In the genomic region with DNA sequence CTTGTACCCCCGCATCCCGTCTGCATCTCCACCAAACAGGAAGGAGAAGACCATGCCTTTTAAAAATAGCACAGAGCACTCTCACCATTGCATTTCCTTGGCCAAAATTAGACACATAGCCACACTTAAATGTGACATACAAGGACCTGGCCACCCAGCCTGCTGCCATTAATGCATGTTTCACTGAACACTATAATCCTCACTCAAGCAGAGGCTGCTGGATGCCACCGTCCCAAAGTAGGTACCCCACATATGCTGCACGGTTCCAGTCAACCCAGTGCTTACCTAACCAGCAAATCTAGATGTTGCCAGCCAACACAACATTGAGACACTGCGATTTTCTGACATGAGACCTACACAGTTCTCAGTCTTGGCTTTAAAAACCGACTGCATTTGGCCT, we compare ENCODE assay signal across 22 cellular contexts.
"Had no signal": no experiment of that assay in that cellular context is flagged by ENCODE, and none has a peak within 500 bp of the region (broad histone marks: within the 10 kb centered on the region; RNA-seq: fewer than 3 reads in every experiment).

No MANE protein-coding gene starts in this region.

- H3K9me3 ChIP-seq: body of pancreas had no signal

- ATAC-seq: activated CD4-positive, CD25-positive, alpha-beta regulatory T cell treated with anti-CD3 and anti-CD28 coated beads, Interleukin-2, amount 50 U/mL, for 24 hours; activated CD8-positive, alpha-beta T cell treated with anti-CD3 and anti-CD28 coated beads for 36 hours; body of pancreas; PC-3 had no signal

- H3K27ac Mint-ChIP-seq: activated CD8-positive, alpha-beta T cell treated with anti-CD3 and anti-CD28 coated beads for 36 hours; activated naive CD4-positive, alpha-beta T cell treated with anti-CD3 and anti-CD28 coated beads, Interleukin-2, amount 50 U/mL, for 24 hours; activated T-cell treated with anti-CD3 and anti-CD28 coated beads, Interleukin-2, amount 50 U/mL, for 24 hours; activated T-helper 1 cell treated with anti-CD3 and anti-CD28 coated beads, Interleukin-12 subunit alpha, Interleukin-12 subunit beta, Interleukin-2, Interleukin-4 antibody, amounts not matched to agents 30 ng/mL and 10 ng/mL and 1 ng/mL, durations not matched to agents 14 hours and 24 hours and 36 hours; T-helper 1 cell treated with Interleukin-12 subunit alpha and Interleukin-12 subunit beta and Interleukin-4 antibody, amounts not matched to agents 30 μg/mL and 1 μg/mL, for 36 hours had no signal

- H3K9me3 Mint-ChIP-seq: activated CD8-positive, alpha-beta T cell treated with anti-CD3 and anti-CD28 coated beads for 36 hours; activated naive CD4-positive, alpha-beta T cell treated with anti-CD3 and anti-CD28 coated beads, Interleukin-2, amount 50 U/mL, for 24 hours; activated T-cell treated with anti-CD3 and anti-CD28 coated beads, Interleukin-2, amount 50 U/mL, for 24 hours; central memory CD8-positive, alpha-beta T cell had no signal

- H3K27me3 ChIP-seq: body of pancreas had no signal

- H3K4me3 ChIP-seq: body of pancreas had no signal

- H3K27ac ChIP-seq: body of pancreas had no signal

- H3K27me3 Mint-ChIP-seq: activated naive CD4-positive, alpha-beta T cell treated with anti-CD3 and anti-CD28 coated beads, Interleukin-2, amount 50 U/mL, for 24 hours had no signal

- FAIRE-seq: bronchial epithelial cell, RCC 7860 had no signal

- DNase-seq: activated CD4-positive, alpha-beta T cell treated with anti-CD3 and anti-CD28 coated beads for 4 hours; activated CD8-positive, alpha-beta T cell treated with anti-CD3 and anti-CD28 coated beads for 36 hours; activated effector memory CD4-positive, alpha-beta T cell treated with Interleukin-2 at 50 U/mL for 16 hours; activated naive CD4-positive, alpha-beta T cell; activated T-cell treated with anti-CD3 and anti-CD28 coated beads, Interleukin-2, amount 50 U/mL, for 24 hours; aorta; body of pancreas; NCI-H1048; NCI-H146; NCI-H187 treated with DMSO at 0.1 percent for 48 hours; NCI-H2081 treated with DMSO at 0.1 percent for 48 hours; NCI-H446; NCI-H524; PC-3; SHP77 treated with DMSO at 0.1 percent for 48 hours had no signal

- H3K36me3 Mint-ChIP-seq: activated naive CD4-positive, alpha-beta T cell treated with anti-CD3 and anti-CD28 coated beads, Interleukin-2, amount 50 U/mL, for 24 hours had no signal

- H3K4me3 Mint-ChIP-seq: activated CD8-positive, alpha-beta T cell treated with anti-CD3 and anti-CD28 coated beads for 36 hours; activated naive CD4-positive, alpha-beta T cell treated with anti-CD3 and anti-CD28 coated beads, Interleukin-2, amount 50 U/mL, for 24 hours; activated T-cell treated with anti-CD3 and anti-CD28 coated beads, Interleukin-2, amount 50 U/mL, for 24 hours; activated T-helper 1 cell treated with anti-CD3 and anti-CD28 coated beads, Interleukin-12 subunit alpha, Interleukin-12 subunit beta, Interleukin-2, Interleukin-4 antibody, amounts not matched to agents 30 ng/mL and 10 ng/mL and 1 ng/mL, durations not matched to agents 14 hours and 24 hours and 36 hours; central memory CD8-positive, alpha-beta T cell; T-helper 1 cell treated with Interleukin-12 subunit alpha and Interleukin-12 subunit beta and Interleukin-4 antibody, amounts not matched to agents 30 μg/mL and 1 μg/mL, for 36 hours had no signal
